26 cellular contexts compared by ENCODE assay signal in genomic region chr7:79787101-79787500, GRCh38.
"Had no signal": no experiment of that assay in that cellular context is flagged by ENCODE, and none has a peak within 500 bp of the region (broad histone marks: within the 10 kb centered on the region; RNA-seq: fewer than 3 reads in every experiment).

No MANE protein-coding gene starts in this region.

- H3K9me3 ChIP-seq: mucosa of descending colon, right atrium auricular region, right lobe of liver, stomach, testis, thyroid gland, transverse colon, upper lobe of left lung had no signal

- H3K27ac ChIP-seq: hepatocyte, left ventricle myocardium inferior, parathyroid adenoma, psoas muscle, right atrium auricular region, right lobe of liver, stomach, testis, thyroid gland, transverse colon, upper lobe of left lung had no signal

- H3K36me3 ChIP-seq: left ventricle myocardium inferior, right atrium auricular region, right lobe of liver, stomach, thyroid gland, transverse colon, upper lobe of left lung had no signal

- H3K27me3 ChIP-seq: hepatocyte, right atrium auricular region, right lobe of liver, stomach, testis, thyroid gland, transverse colon, upper lobe of left lung had no signal

- H3K4me3 Mint-ChIP-seq: naive thymus-derived CD8-positive, alpha-beta T cell; nephron; neural crest cell; stimulated activated naive B cell treated with anti-CD40 and anti-IgM and Interleukin-4, amounts not matched to agents 10 μg/mL and 1 μg/mL and 100 μg/mL, for 72 hours had no signal

- ATAC-seq: mucosa of descending colon; naive thymus-derived CD8-positive, alpha-beta T cell; psoas muscle; right lobe of liver; stimulated activated naive B cell treated with anti-CD40 and anti-IgM and Interleukin-4, amounts not matched to agents 10 μg/mL and 1 μg/mL and 100 μg/mL, for 72 hours; stimulated activated naive CD8-positive, alpha-beta T cell treated with anti-CD3 and anti-CD28 coated beads, Interleukin-15, Interleukin-2, amounts not matched to agents 100 U/mL and 50 U/mL, for 24 hours had no signal

- H3K27me3 Mint-ChIP-seq: stimulated activated naive B cell treated with anti-CD40 and anti-IgM and Interleukin-4, amounts not matched to agents 10 μg/mL and 1 μg/mL and 100 μg/mL, for 72 hours had no signal

- H3K4me1 ChIP-seq: left ventricle myocardium inferior, parathyroid adenoma, psoas muscle, right atrium auricular region, right lobe of liver, stomach, testis, thyroid gland, transverse colon, upper lobe of left lung had no signal

- H3K4me3 ChIP-seq: hepatocyte, left ventricle myocardium inferior, lung, mucosa of descending colon, psoas muscle, right atrium auricular region, right lobe of liver, stomach, testis, thyroid gland, transverse colon, upper lobe of left lung had no signal

- H3K36me3 Mint-ChIP-seq: naive thymus-derived CD8-positive, alpha-beta T cell; stimulated activated naive B cell treated with anti-CD40 and anti-IgM and Interleukin-4, amounts not matched to agents 10 μg/mL and 1 μg/mL and 100 μg/mL, for 72 hours had no signal

- H3K27ac Mint-ChIP-seq: nephron; stimulated activated naive B cell treated with anti-CD40 and anti-IgM and Interleukin-4, amounts not matched to agents 10 μg/mL and 1 μg/mL and 100 μg/mL, for 72 hours had no signal

- DNase-seq: islet precursor cell; left ventricle myocardium inferior; mesendoderm; midbrain; mucosa of descending colon; naive thymus-derived CD8-positive, alpha-beta T cell; nucleus accumbens; psoas muscle; right lobe of liver; stimulated activated CD4-positive, alpha-beta T cell treated with anti-CD3 and anti-CD28 coated beads, Interleukin-12 subunit alpha, Interleukin-12 subunit beta, amount 100 ng/mL, for 4 hours; stimulated activated CD4-positive, alpha-beta T cell treated with anti-CD3 and anti-CD28 coated beads, Interleukin-15, amount 100 ng/mL, for 24 hours; stimulated activated CD4-positive, alpha-beta T cell treated with anti-CD3 and anti-CD28 coated beads, Interleukin-2, amount 100 ng/mL, for 24 hours; stimulated activated CD4-positive, alpha-beta T cell treated with anti-CD3 and anti-CD28 coated beads, Interleukin-4, amount 100 ng/mL, for 1 hour; stimulated activated naive B cell treated with anti-CD40 and anti-IgM and Interleukin-4, amounts not matched to agents 10 μg/mL and 1 μg/mL and 100 μg/mL, for 72 hours; stimulated activated naive CD8-positive, alpha-beta T cell treated with anti-CD3 and anti-CD28 coated beads, Interleukin-15, Interleukin-2, amounts not matched to agents 100 U/mL and 50 U/mL, for 24 hours; stomach; testis; thyroid gland; transverse colon; upper lobe of left lung had no signal

- H2AFZ ChIP-seq: hepatocyte, parathyroid adenoma had no signal

- H3K79me2 ChIP-seq: hepatocyte, parathyroid adenoma had no signal

- H3K9ac ChIP-seq: parathyroid adenoma had no signal

- H3K4me1 Mint-ChIP-seq: naive thymus-derived CD8-positive, alpha-beta T cell; neural crest cell; stimulated activated naive B cell treated with anti-CD40 and anti-IgM and Interleukin-4, amounts not matched to agents 10 μg/mL and 1 μg/mL and 100 μg/mL, for 72 hours had no signal

- H3K4me2 ChIP-seq: hepatocyte had no signal
